Comparison of ENCODE assay signal across 9 cellular contexts in the genomic region with DNA sequence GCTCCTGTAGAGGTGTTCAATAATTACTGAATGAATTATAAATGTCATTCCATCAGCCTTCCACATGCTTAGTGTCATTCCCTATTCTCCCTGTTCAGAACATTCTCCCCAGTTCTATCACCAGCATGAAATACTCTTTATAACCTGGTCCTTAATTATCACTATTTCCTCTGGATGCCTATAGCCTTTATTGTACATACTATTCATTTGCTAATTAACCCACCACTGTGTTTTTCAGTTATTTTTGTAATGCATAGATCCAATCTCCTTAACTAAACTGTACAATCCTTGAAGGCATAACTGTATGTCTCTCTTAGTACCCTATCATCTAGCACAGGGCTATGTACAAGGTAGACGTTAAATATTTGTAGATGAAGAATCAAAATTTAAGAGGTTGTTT. TPM values are rescaled to one million over a fixed set of nuclear protein-coding genes. Genes with fewer than 3 reads are reported as not detected.
DNase-seq lines count a peak whose midpoint lies in the region; ATAC-seq, FAIRE-seq and TF ChIP-seq lines count a peak whose summit lies in the region.
"Had no signal": no experiment of that assay in that cellular context is flagged by ENCODE, and none has a peak within 500 bp of the region (broad histone marks: within the 10 kb centered on the region; RNA-seq: fewer than 3 reads in every experiment).

No MANE protein-coding gene starts in this region.

- H3K4me1 Mint-ChIP-seq in T-helper 1 cell treated with Interleukin-12 subunit alpha and Interleukin-12 subunit beta and Interleukin-4 antibody, amounts not matched to agents 30 μg/mL and 1 μg/mL, for 36 hours (ENCODE audit: low read depth), result peaks cover 23% of the 10 kb centered on the region
- peaks cover 29% of the 10 kb centered on the region for H3K4me1 Mint-ChIP-seq in dendritic cell treated with granulocyte-macrophage colony-stimulating factor and Interleukin-4, amounts not matched to agents 40 ng/mL and 50 ng/mL, for 4 days (ENCODE audit: low read depth)

- intact Hi-C loops in dendritic cell treated with granulocyte-macrophage colony-stimulating factor and Interleukin-4, amounts not matched to agents 40 ng/mL and 50 ng/mL, for 4 days (cut with micrococcal nuclease), result loop anchor here (5.0 to 10.0 kb wide), 3 partner anchors 70 to 540 kb away; a partner anchor contains a TSS
- intact Hi-C loops in pancreas (cut with DNase I), result no loop called here
- intact Hi-C loops in body of pancreas (cut with DNase I), result no loop called here

- H3K27ac ChIP-seq in pancreas, result no peak overlapping the region
- H3K27ac ChIP-seq in body of pancreas, result no peak overlapping the region

- no peaks in the 10 kb centered on the region for H3K9me3 Mint-ChIP-seq in T-helper 1 cell treated with Interleukin-12 subunit alpha and Interleukin-12 subunit beta and Interleukin-4 antibody, amounts not matched to agents 30 μg/mL and 1 μg/mL, for 36 hours
- H3K9me3 Mint-ChIP-seq in dendritic cell treated with granulocyte-macrophage colony-stimulating factor and Interleukin-4, amounts not matched to agents 40 ng/mL and 50 ng/mL, for 4 days, result no peaks in the 10 kb centered on the region

- DNase-seq in T-helper 1 cell (no peak), NB4 (ENCODE audit: low read depth) (no peak), pancreas (no peak), body of pancreas (no peak), GM13976 (ENCODE audit: low spot score) (no peak)
- DNase-seq: MV-4-11 had no signal

- H3K4me3 ChIP-seq in NB4 (ENCODE audit: low read depth, low read length), result peak overlapping the region; percentile 89
- H3K4me3 ChIP-seq in pancreas, result no peak overlapping the region
- H3K4me3 ChIP-seq in body of pancreas, result no peak overlapping the region

- TF ChIP-seq CTCF in NB4 (IDR thresholded peaks at IDR 0.05; ENCODE audit: low read depth, low read length) (no peak), pancreas (IDR thresholded peaks at IDR 0.05) (no peak), body of pancreas (IDR thresholded peaks at IDR 0.05) (no peak), GM13976 (IDR thresholded peaks at IDR 0.05; ENCODE audit: borderline replicate concordance, control extremely low read depth, extremely low read depth, insufficient read depth, missing control alignments) (no peak)

- H3K27me3 Mint-ChIP-seq in T-helper 1 cell treated with Interleukin-12 subunit alpha and Interleukin-12 subunit beta and Interleukin-4 antibody, amounts not matched to agents 30 μg/mL and 1 μg/mL, for 36 hours (ENCODE audit: low read depth), result no peaks in the 10 kb centered on the region
- H3K27me3 Mint-ChIP-seq in dendritic cell treated with granulocyte-macrophage colony-stimulating factor and Interleukin-4, amounts not matched to agents 40 ng/mL and 50 ng/mL, for 4 days, result no peaks in the 10 kb centered on the region

- H3K27me3 ChIP-seq in pancreas (no peaks in the 10 kb centered on the region), body of pancreas (no peaks in the 10 kb centered on the region)

- no peak overlapping the region for H3K27ac Mint-ChIP-seq in T-helper 1 cell treated with Interleukin-12 subunit alpha and Interleukin-12 subunit beta and Interleukin-4 antibody, amounts not matched to agents 30 μg/mL and 1 μg/mL, for 36 hours
- no peak overlapping the region for H3K27ac Mint-ChIP-seq in dendritic cell treated with granulocyte-macrophage colony-stimulating factor and Interleukin-4, amounts not matched to agents 40 ng/mL and 50 ng/mL, for 4 days

- FAIRE-seq in pancreas (lab: Jason Lieb, UNC), result peak; percentile 56

- H3K4me1 ChIP-seq in pancreas (peaks cover 0 to 3% (median 0%) of the 10 kb centered on the region in 3 donors), body of pancreas (peaks cover 7% of the 10 kb centered on the region)

- H3K4me3 Mint-ChIP-seq in T-helper 1 cell treated with Interleukin-12 subunit alpha and Interleukin-12 subunit beta and Interleukin-4 antibody, amounts not matched to agents 30 μg/mL and 1 μg/mL, for 36 hours, result peak overlapping the region; percentile 40
- peak overlapping the region; percentile 20 for H3K4me3 Mint-ChIP-seq in dendritic cell treated with granulocyte-macrophage colony-stimulating factor and Interleukin-4, amounts not matched to agents 40 ng/mL and 50 ng/mL, for 4 days

- H3K36me3 Mint-ChIP-seq in T-helper 1 cell treated with Interleukin-12 subunit alpha and Interleukin-12 subunit beta and Interleukin-4 antibody, amounts not matched to agents 30 μg/mL and 1 μg/mL, for 36 hours (ENCODE audit: low read depth), result peaks cover 3% of the 10 kb centered on the region
- H3K36me3 Mint-ChIP-seq in dendritic cell treated with granulocyte-macrophage colony-stimulating factor and Interleukin-4, amounts not matched to agents 40 ng/mL and 50 ng/mL, for 4 days (ENCODE audit: low read depth), result peaks cover 11% of the 10 kb centered on the region

- 19 to 36% methylated on average over 1 of the region's 1 CpG for WGBS in pancreas, 2 donors
- WGBS in body of pancreas, 2 donors, result 0 to 13% methylated on average over 1 of the region's 1 CpG

- no peak for TF ChIP-seq POLR2A in NB4 (IDR thresholded peaks at IDR 0.05; ENCODE audit: extremely low read depth, insufficient read length)
- no peak for TF ChIP-seq POLR2A in body of pancreas (IDR thresholded peaks at IDR 0.05)

- in situ Hi-C loops in GM13976 (cut with MboI; ENCODE audit: low sequenced_read_pairs, unreplicated experiment), result no loop called here

- no peak for ATAC-seq in pancreas
- ATAC-seq in body of pancreas, result no peak
- no peak for ATAC-seq in GM21447 (IDR thresholded peaks at IDR 0.05; ENCODE audit: unreplicated experiment)

- H3K9me3 ChIP-seq in pancreas, result no peaks in the 10 kb centered on the region
- no peaks in the 10 kb centered on the region for H3K9me3 ChIP-seq in body of pancreas

- H3K36me3 ChIP-seq in pancreas (no peaks in the 10 kb centered on the region), body of pancreas (replicated peaks in 1 of 2; ENCODE audit: insufficient read depth in 1 of 2, low read depth in 2 of 2) (no peaks in the 10 kb centered on the region)

RNA-seq across cellular contexts. Expression of a gene that starts 1.2 kb away (rescaled TPM):
- 10 to 100 TPM in 3 of 6 donors, 1 to 10 TPM in 3; 7.4 to 13.3 (median 10.1) TPM for total RNA-seq in pancreas
- 1 to 10 TPM; 3.0 to 7.9 TPM for polyA plus RNA-seq in pancreas
- total RNA-seq in body of pancreas, result 10 to 100 TPM; 14.5 to 38.6 TPM
